In the genomic region with DNA sequence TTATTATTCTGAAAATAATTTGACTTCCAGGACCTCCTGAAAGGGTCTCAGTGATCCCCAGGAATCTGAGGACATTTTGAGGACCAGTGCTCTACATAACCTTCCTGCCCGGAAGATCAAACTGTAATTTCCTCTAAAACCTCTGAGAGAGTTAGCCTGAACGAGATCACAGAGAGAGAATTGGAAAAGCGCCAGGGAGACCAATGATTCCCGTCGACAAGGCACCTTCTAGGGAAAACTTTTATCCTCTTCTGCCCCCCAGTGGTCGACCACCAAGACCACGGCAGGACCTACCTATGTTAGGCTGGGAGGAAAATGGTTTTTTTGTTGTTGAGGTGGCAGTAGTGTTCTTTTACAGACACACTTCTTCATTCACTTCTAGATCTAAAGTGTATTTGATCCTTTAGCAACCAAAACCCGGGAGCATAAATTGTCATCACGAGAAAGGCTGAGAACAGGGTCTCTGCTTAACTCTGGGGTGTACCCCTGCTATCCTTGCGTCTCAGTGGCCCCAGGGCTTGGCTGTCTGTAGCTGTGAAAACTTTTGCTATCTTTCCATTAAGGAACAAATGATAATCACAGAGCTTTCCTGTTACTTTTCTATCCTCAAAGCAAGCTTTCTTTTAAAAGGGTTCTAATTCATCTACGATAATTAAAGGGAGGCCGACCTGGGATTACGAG, we compare ENCODE assay signal across 8 cellular contexts.
DNase-seq lines count a peak whose midpoint lies in the region; ATAC-seq and TF ChIP-seq lines count a peak whose summit lies in the region.

No MANE protein-coding gene starts in this region.

- H3K36me3 ChIP-seq in SU-DHL-6 (ENCODE audit: low read length): no peaks in the 10 kb centered on the region

- H3K27ac ChIP-seq in SU-DHL-6 (ENCODE audit: low read depth, low read length): no peak overlapping the region

- no peak overlapping the region for H3K4me3 ChIP-seq in SU-DHL-6 (ENCODE audit: insufficient read depth, low read length, poor library complexity, severe bottlenecking)
- no peak overlapping the region for H3K4me3 ChIP-seq in choroid plexus epithelial cell (ENCODE audit: low read depth, low read length)

- peak; percentile 61 for TF ChIP-seq CTCF in SU-DHL-6 (IDR thresholded peaks at IDR 0.05; ENCODE audit: insufficient read depth, low read length, poor library complexity, severe bottlenecking)
- peak; percentile 89 for TF ChIP-seq CTCF in choroid plexus epithelial cell (conservative IDR thresholded peaks at IDR 0.05; ENCODE audit: low read depth, low read length)

- 0 out of 2 replicates have a peak, but pooled peaks cover 4% of the 10 kb centered on the region for H3K9me3 ChIP-seq in SU-DHL-6 (ENCODE audit: insufficient read depth, low read length)

- ATAC-seq in left colon (peak; percentile 98), GM19395 (IDR thresholded peaks at IDR 0.05; ENCODE audit: unreplicated experiment) (no peak), GM21717 (IDR thresholded peaks at IDR 0.05; ENCODE audit: unreplicated experiment) (no peak)

- peak overlapping the region; percentile 69 for H2AFZ ChIP-seq in SU-DHL-6 (ENCODE audit: low read depth, low read length, severe bottlenecking)

- H3K9ac ChIP-seq in SU-DHL-6 (ENCODE audit: low read length): no peak overlapping the region

- H3K79me2 ChIP-seq in SU-DHL-6 (ENCODE audit: insufficient read depth, low read length): no peaks in the 10 kb centered on the region

- no peaks in the 10 kb centered on the region for H4K20me1 ChIP-seq in SU-DHL-6 (ENCODE audit: low read depth, low read length)

- no peaks in the 10 kb centered on the region for H3K9me2 ChIP-seq in SU-DHL-6 (replicated peaks; ENCODE audit: insufficient read depth, low read length)

- intact Hi-C loops in left colon (cut with DNase I, micrococcal nuclease): loop anchor here in 1 of 2 donors (2.0 kb wide), 1 partner anchor 135 kb away; no protein-coding TSS in a partner anchor

- peak overlapping the region; percentile 12 for H3K4me2 ChIP-seq in SU-DHL-6 (ENCODE audit: low read depth, low read length, poor library complexity, severe bottlenecking)

- DNase-seq in GDM1 (lab: John Stamatoyannopoulos, UW): peak; percentile 64
- DNase-seq in NCI-H1092 (lab: John Stamatoyannopoulos, UW): peak; percentile 96
- DNase-seq in choroid plexus epithelial cell (ENCODE audit: low read depth): peak; percentile 98
- peak; percentile 80 to 87 for DNase-seq in left colon
- DNase-seq in stimulated activated CD4-positive, alpha-beta T cell treated with anti-CD3 and anti-CD28 coated beads, Interleukin-4, amount 100 ng/mL, for 1 hour: peak; percentile 24

- H3K27me3 ChIP-seq in SU-DHL-6 (ENCODE audit: low read length): no peaks in the 10 kb centered on the region

- no peaks in the 10 kb centered on the region for H3F3A ChIP-seq in SU-DHL-6 (ENCODE audit: insufficient read depth)

Comparison
In these comparisons a context has a peak if more than half of its experiments do, and no peak if none do; other contexts are left out.
1. DNase-seq: peak in every context shown above with its lines; median percentile 98 in choroid plexus epithelial cell; 96 in NCI-H1092; 84 in left colon; 64 in GDM1; 24 in stimulated activated CD4-positive, alpha-beta T cell treated with anti-CD3 and anti-CD28 coated beads, Interleukin-4, amount 100 ng/mL, for 1 hour.